In the genomic region with DNA sequence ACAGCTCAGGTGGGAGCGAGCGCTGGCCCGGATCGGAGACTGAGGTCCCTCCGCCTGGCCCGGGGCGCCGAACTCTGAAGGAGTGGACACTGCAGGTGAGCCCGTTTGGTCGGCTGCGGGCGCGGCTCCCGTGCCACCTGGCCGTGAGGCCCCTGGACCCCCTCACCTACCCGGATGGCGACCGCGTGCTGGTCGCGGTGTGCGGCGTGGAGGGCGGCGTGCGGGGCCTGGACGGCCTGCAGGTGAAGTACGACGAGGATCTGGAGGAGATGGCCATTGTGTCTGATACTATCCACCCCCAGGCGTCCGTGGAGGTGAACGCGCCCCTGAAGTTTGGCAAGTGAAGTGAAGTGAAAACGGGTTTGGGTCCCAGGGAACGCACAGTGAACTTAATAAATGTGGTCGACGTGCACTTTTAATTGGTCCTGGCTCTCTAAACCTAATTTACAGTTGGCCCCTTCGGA, we compare ENCODE assay signal across 8 cellular contexts. TPM values are rescaled to one million over a fixed set of nuclear protein-coding genes. Genes with fewer than 3 reads are reported as not detected.
DNase-seq lines count a peak whose midpoint lies in the region; ATAC-seq and TF ChIP-seq lines count a peak whose summit lies in the region.
"Not testable (repeated sequence)": the region's sequence is repeated elsewhere in the genome, so short reads cannot be mapped to it uniquely, and the experiment has no call there.

No MANE protein-coding gene starts in this region.

- H3K4me3 Mint-ChIP-seq in Calu3 (ENCODE audit: low read depth, unreplicated experiment): peak overlapping the region; percentile 73
- peak overlapping the region; percentile 87 for H3K4me3 Mint-ChIP-seq in activated naive CD8-positive, alpha-beta T cell treated with anti-CD3 and anti-CD28 coated beads, Interleukin-2, amount 10 ng/mL, durations not matched to agents 7 days and 5 days

- POLR2A ChIA-PET in activated naive CD8-positive, alpha-beta T cell treated with anti-CD3 and anti-CD28 coated beads, Interleukin-2, amount 10 ng/mL, durations not matched to agents 7 days and 5 days (lab: Charles Lee): interaction anchor here (1.2 kb wide), 1 partner anchor 326 kb away, joined by 21 read pairs; the partner anchor contains the start of genes ARMC10 and FBXL13

- ATAC-seq in HG03045 (IDR thresholded peaks at IDR 0.05; ENCODE audit: unreplicated experiment) (peak; percentile 11), left colon (peak; percentile 41)
- not testable (repeated sequence) for ATAC-seq in activated naive CD8-positive, alpha-beta T cell treated with anti-CD3 and anti-CD28 coated beads, Interleukin-2, amount 10 ng/mL, durations not matched to agents 7 days and 5 days (ENCODE audit: low read depth)

- not testable (repeated sequence) for H3K79me2 ChIP-seq in osteoblast (ENCODE audit: insufficient read depth, low read length)

- peak overlapping the region; percentile 85 for H3K4me2 ChIP-seq in osteoblast (ENCODE audit: insufficient read depth, low read length)

- not testable (repeated sequence) for H4K20me1 ChIP-seq in osteoblast (ENCODE audit: insufficient read depth, low read length)

- peak overlapping the region; percentile 44 for H3K4me3 ChIP-seq in SJSA1
- H3K4me3 ChIP-seq in osteoblast (ENCODE audit: insufficient read depth, low read length): peak overlapping the region; percentile 84
- H3K4me3 ChIP-seq in tibial artery: peak overlapping the region; percentile 70 to 74

- not testable (repeated sequence) for H3K27me3 ChIP-seq in SJSA1 (replicated peaks); osteoblast (ENCODE audit: insufficient read depth, low read length); tibial artery

- H3K27me3 Mint-ChIP-seq in Calu3 (ENCODE audit: unreplicated experiment); activated naive CD8-positive, alpha-beta T cell treated with anti-CD3 and anti-CD28 coated beads, Interleukin-2, amount 10 ng/mL, durations not matched to agents 7 days and 5 days: not testable (repeated sequence)

- not testable (repeated sequence) for H3K36me3 Mint-ChIP-seq in Calu3 (ENCODE audit: insufficient read depth, unreplicated experiment); activated naive CD8-positive, alpha-beta T cell treated with anti-CD3 and anti-CD28 coated beads, Interleukin-2, amount 10 ng/mL, durations not matched to agents 7 days and 5 days

- peak overlapping the region; percentile 94 for H2AFZ ChIP-seq in osteoblast (ENCODE audit: low read length)

- DNase-seq in Calu3; SJSA1 (ENCODE audit: low read depth in 1 of 2, low spot score in 2 of 2); activated naive CD8-positive, alpha-beta T cell treated with anti-CD3 and anti-CD28 coated beads, Interleukin-2, amount 10 ng/mL, durations not matched to agents 7 days and 5 days; epithelial cell of prostate (ENCODE audit: low read depth, low spot score); left colon; osteoblast (ENCODE audit: insufficient read length, low spot score, missing footprints); tibial artery: not testable (repeated sequence)

- H3K9me3 ChIP-seq in SJSA1 (replicated peaks); osteoblast (ENCODE audit: low read depth, low read length); tibial artery: not testable (repeated sequence)

- H3K9me3 Mint-ChIP-seq in Calu3 (ENCODE audit: low read depth, unreplicated experiment); activated naive CD8-positive, alpha-beta T cell treated with anti-CD3 and anti-CD28 coated beads, Interleukin-2, amount 10 ng/mL, durations not matched to agents 7 days and 5 days: not testable (repeated sequence)

- not testable (repeated sequence) for H3K4me1 Mint-ChIP-seq in Calu3 (ENCODE audit: low read depth, unreplicated experiment)
- peaks cover 18% of the 10 kb centered on the region for H3K4me1 Mint-ChIP-seq in activated naive CD8-positive, alpha-beta T cell treated with anti-CD3 and anti-CD28 coated beads, Interleukin-2, amount 10 ng/mL, durations not matched to agents 7 days and 5 days

- peak overlapping the region; percentile 96 for H3K27ac Mint-ChIP-seq in Calu3 (ENCODE audit: unreplicated experiment)
- peak overlapping the region; percentile 70 for H3K27ac Mint-ChIP-seq in activated naive CD8-positive, alpha-beta T cell treated with anti-CD3 and anti-CD28 coated beads, Interleukin-2, amount 10 ng/mL, durations not matched to agents 7 days and 5 days

- intact Hi-C loops in Calu3 (cut with micrococcal nuclease; ENCODE audit: unreplicated experiment): loop anchor here (5.0 kb wide), 1 partner anchor 313 kb away; no protein-coding TSS in a partner anchor
- intact Hi-C loops in left colon (cut with DNase I, micrococcal nuclease); tibial artery (cut with DNase I; ENCODE audit: low total_unique reads): not testable (repeated sequence)

- CTCF ChIA-PET in Calu3 (lab: Charles Lee): interaction anchor here (0.6 to 0.9 kb wide), 2 partner anchors 313 to 326 kb away, joined by 3 to 5 read pairs; partner anchors contain the start of gene ARMC10

- not testable (repeated sequence) for H3K27ac ChIP-seq in SJSA1
- H3K27ac ChIP-seq in epithelial cell of prostate (peak overlapping the region; percentile 47), osteoblast (ENCODE audit: low read depth, low read length) (peak overlapping the region; percentile 65), tibial artery (peak overlapping the region; percentile 80 to 83)

- H3K36me3 ChIP-seq in SJSA1; osteoblast (ENCODE audit: insufficient read depth, low read length); tibial artery: not testable (repeated sequence)

- TF ChIP-seq CTCF in Calu3 (IDR thresholded peaks at IDR 0.05; ENCODE audit: unreplicated experiment); osteoblast (IDR thresholded peaks at IDR 0.05; ENCODE audit: extremely low read depth, low read depth, low read length); tibial artery (IDR thresholded peaks at IDR 0.05): not testable (repeated sequence)

- BruUV-seq in Calu3 (replicated peaks; lab: Mats Ljungman, UMichigan): not testable (repeated sequence)

- H3K4me1 ChIP-seq in SJSA1 (replicated peaks); osteoblast (ENCODE audit: insufficient read depth, low read length): not testable (repeated sequence)
- H3K4me1 ChIP-seq in tibial artery: peaks cover 0 to 19% (median 5%) of the 10 kb centered on the region in 4 donors

RNA-seq across cellular contexts. Expression of gene FAM185A, which starts 0.6 kb away (rescaled TPM):
- 9.1 and 9.9 TPM in 2 replicates for total RNA-seq in Calu3 (2022)
- 6.9 and 10.1 TPM in 2 replicates for total RNA-seq in SJSA1 (2014; rRNA removed; shearing (Covaris generic))
- total RNA-seq in activated naive CD8-positive, alpha-beta T cell treated with anti-CD3 and anti-CD28 coated beads, Interleukin-2, amount 10 ng/mL, durations not matched to agents 7 days and 5 days: 1 to 10 TPM; 9.8 to 9.9 TPM
- total RNA-seq in left colon: 10 to 100 TPM; 10.1 to 10.4 TPM
- 7.6 and 9.1 TPM in 2 replicates for total RNA-seq in osteoblast
